Comparison of ENCODE assay signal across 19 cellular contexts in genomic region chr1:82867781-82868180, GRCh38.
"Had no signal": no experiment of that assay in that cellular context is flagged by ENCODE, and none has a peak within 500 bp of the region (broad histone marks: within the 10 kb centered on the region; RNA-seq: fewer than 3 reads in every experiment).

No MANE protein-coding gene starts in this region.

- H3K9me3 Mint-ChIP-seq: activated naive CD4-positive, alpha-beta T cell treated with anti-CD3 and anti-CD28 coated beads, Interleukin-2, amount 10 ng/mL, durations not matched to agents 7 days and 5 days; activated T-cell treated with anti-CD3 and anti-CD28 coated beads, Interleukin-2, amount 50 U/mL, for 72 hours; T-helper 1 cell treated with Interleukin-12 subunit alpha and Interleukin-12 subunit beta and Interleukin-4 antibody, amounts not matched to agents 30 μg/mL and 1 μg/mL, for 36 hours; WTC11 had no signal

- H3K36me3 Mint-ChIP-seq: activated naive CD4-positive, alpha-beta T cell treated with anti-CD3 and anti-CD28 coated beads, Interleukin-2, amount 10 ng/mL, durations not matched to agents 7 days and 5 days; brain; natural killer cell treated with Interleukin-12 subunit alpha and Interleukin-12 subunit beta and Interleukin-15 and Interleukin-18, amount 100 ng/mL, for 72 hours; WTC11 had no signal

- H3K27ac Mint-ChIP-seq: activated naive CD4-positive, alpha-beta T cell treated with anti-CD3 and anti-CD28 coated beads, Interleukin-2, amount 10 ng/mL, durations not matched to agents 7 days and 5 days; activated T-cell treated with anti-CD3 and anti-CD28 coated beads, Interleukin-2, amount 50 U/mL, for 72 hours; brain; dendritic cell treated with granulocyte-macrophage colony-stimulating factor and Interleukin-4, amounts not matched to agents 40 ng/mL and 50 ng/mL, for 4 days; natural killer cell treated with Interleukin-12 subunit alpha and Interleukin-12 subunit beta and Interleukin-15 and Interleukin-18, amount 100 ng/mL, for 72 hours; T-helper 1 cell treated with Interleukin-12 subunit alpha and Interleukin-12 subunit beta and Interleukin-4 antibody, amounts not matched to agents 30 μg/mL and 1 μg/mL, for 36 hours; WTC11 had no signal

- H3K4me1 Mint-ChIP-seq: activated naive CD4-positive, alpha-beta T cell treated with anti-CD3 and anti-CD28 coated beads, Interleukin-2, amount 10 ng/mL, durations not matched to agents 7 days and 5 days; WTC11 had no signal

- ATAC-seq: activated T-cell treated with anti-CD3 and anti-CD28 coated beads, Interleukin-2, amount 50 U/mL, for 72 hours; natural killer cell treated with Interleukin-12 subunit alpha and Interleukin-12 subunit beta and Interleukin-15 and Interleukin-18, amount 100 ng/mL, for 72 hours; stimulated activated naive CD8-positive, alpha-beta T cell treated with anti-CD3 and anti-CD28 coated beads, Interleukin-15, Interleukin-2, amounts not matched to agents 100 U/mL and 50 U/mL, for 24 hours; WTC11 had no signal

- H3K36me3 ChIP-seq: heart right ventricle, ovary, prostate gland, tibial artery had no signal

- DNase-seq: activated CD4-positive, alpha-beta T cell treated with anti-CD3 and anti-CD28 coated beads, Interleukin-2, amount 50 U/mL, for 48 hours; activated effector memory CD4-positive, alpha-beta T cell treated with Interleukin-2 at 50 U/mL for 16 hours; activated naive CD4-positive, alpha-beta T cell treated with anti-CD3 and anti-CD28 coated beads, Interleukin-2, amount 10 ng/mL, durations not matched to agents 7 days and 5 days; activated T-cell treated with anti-CD3 and anti-CD28 coated beads, Interleukin-2, amount 50 U/mL, for 72 hours; caudate nucleus; effector CD4-positive, alpha-beta T cell; heart right ventricle; midbrain; ovary; stimulated activated CD4-positive, alpha-beta T cell treated with anti-CD3 and anti-CD28 coated beads, Interleukin-4, amount 100 ng/mL, for 4 hours; stimulated activated naive CD8-positive, alpha-beta T cell treated with anti-CD3 and anti-CD28 coated beads, Interleukin-15, Interleukin-2, amounts not matched to agents 100 U/mL and 50 U/mL, for 24 hours; T1000; tibial artery had no signal

- H3K4me1 ChIP-seq: prostate gland had no signal

- H3K27me3 ChIP-seq: heart right ventricle, ovary, tibial artery had no signal

- H3K27me3 Mint-ChIP-seq: activated naive CD4-positive, alpha-beta T cell treated with anti-CD3 and anti-CD28 coated beads, Interleukin-2, amount 10 ng/mL, durations not matched to agents 7 days and 5 days; brain; dendritic cell treated with granulocyte-macrophage colony-stimulating factor and Interleukin-4, amounts not matched to agents 40 ng/mL and 50 ng/mL, for 4 days; natural killer cell treated with Interleukin-12 subunit alpha and Interleukin-12 subunit beta and Interleukin-15 and Interleukin-18, amount 100 ng/mL, for 72 hours had no signal

- H3K4me3 ChIP-seq: heart right ventricle, ovary, prostate gland, tibial artery had no signal

- H3K27ac ChIP-seq: heart right ventricle, ovary, prostate gland had no signal

- H3K4me3 Mint-ChIP-seq: activated naive CD4-positive, alpha-beta T cell treated with anti-CD3 and anti-CD28 coated beads, Interleukin-2, amount 10 ng/mL, durations not matched to agents 7 days and 5 days; activated T-cell treated with anti-CD3 and anti-CD28 coated beads, Interleukin-2, amount 50 U/mL, for 72 hours; brain; dendritic cell treated with granulocyte-macrophage colony-stimulating factor and Interleukin-4, amounts not matched to agents 40 ng/mL and 50 ng/mL, for 4 days; natural killer cell treated with Interleukin-12 subunit alpha and Interleukin-12 subunit beta and Interleukin-15 and Interleukin-18, amount 100 ng/mL, for 72 hours; T-helper 1 cell treated with Interleukin-12 subunit alpha and Interleukin-12 subunit beta and Interleukin-4 antibody, amounts not matched to agents 30 μg/mL and 1 μg/mL, for 36 hours; WTC11 had no signal

- H3K9me3 ChIP-seq: heart right ventricle, ovary, prostate gland, tibial artery had no signal
